8 cellular contexts compared by ENCODE assay signal in genomic region chr11:57288771-57289579, GRCh38. TPM values are rescaled to one million over a fixed set of nuclear protein-coding genes. Genes with fewer than 3 reads are reported as not detected.
A peak's percentile ranks its signal among the peaks of the same experiment; 100 is the strongest.
DNase-seq lines count a peak whose midpoint lies in the region; ATAC-seq and TF ChIP-seq lines count a peak whose summit lies in the region.
"Had no signal": no experiment of that assay in that cellular context is flagged by ENCODE, and none has a peak within 500 bp of the region (broad histone marks: within the 10 kb centered on the region; RNA-seq: fewer than 3 reads in every experiment).

No MANE protein-coding gene starts in this region.

- H3K36me3 ChIP-seq in H7 (replicated peaks; ENCODE audit: control insufficient read depth, insufficient read depth, low read length) (no peaks in the 10 kb centered on the region), sigmoid colon (no peaks in the 10 kb centered on the region)
- H3K36me3 ChIP-seq in CD8-positive, alpha-beta memory T cell (ENCODE audit: insufficient read depth, low read length): no peaks in the 10 kb centered on the region

- H3K4me1 Mint-ChIP-seq in CD8-positive, alpha-beta memory T cell: no peaks in the 10 kb centered on the region

- intact Hi-C loops in sciatic nerve (cut with DNase I): no loop called here
- intact Hi-C loops in sigmoid colon (cut with DNase I): no loop called here

- TF ChIP-seq EP300 in sigmoid colon (IDR thresholded peaks at IDR 0.05): no peak

- DNase-seq in H7: peak; percentile 43
- DNase-seq in NCI-H748 treated with DMSO at 0.1 percent for 48 hours (lab: John Stamatoyannopoulos, UW): peak; percentile 21
- DNase-seq in fibroblast of pulmonary artery (ENCODE audit: low read depth): peak; percentile 79
- DNase-seq in sciatic nerve (ENCODE audit: low spot score): no peak
- DNase-seq in CD8-positive, alpha-beta memory T cell: no peak
- no peak for DNase-seq in medulla oblongata (ENCODE audit: extremely low spot score)
- DNase-seq in sigmoid colon: no peak

- H3K27me3 ChIP-seq in H7 (ENCODE audit: control insufficient read depth, insufficient read depth, low read length) (no peaks in the 10 kb centered on the region), sigmoid colon (no peaks in the 10 kb centered on the region)
- no peaks in the 10 kb centered on the region for H3K27me3 ChIP-seq in CD8-positive, alpha-beta memory T cell (ENCODE audit: insufficient read depth, low read length, poor library complexity, severe bottlenecking)

- TF ChIP-seq CTCF in fibroblast of pulmonary artery (IDR thresholded peaks at IDR 0.05; ENCODE audit: low read length, missing control alignments) (no peak), sigmoid colon (IDR thresholded peaks at IDR 0.05) (no peak)

- no peak overlapping the region for H3K4me3 ChIP-seq in H7 (ENCODE audit: insufficient read depth, low read depth, low read length)
- H3K4me3 ChIP-seq in fibroblast of pulmonary artery (replicated peaks; ENCODE audit: low read depth, low read length): no peak overlapping the region
- H3K4me3 ChIP-seq in CD8-positive, alpha-beta memory T cell (ENCODE audit: low read length): no peak overlapping the region
- no peak overlapping the region for H3K4me3 ChIP-seq in sigmoid colon

- no peaks in the 10 kb centered on the region for H3K4me1 ChIP-seq in CD8-positive, alpha-beta memory T cell (ENCODE audit: insufficient read depth, low read length)
- H3K4me1 ChIP-seq in sigmoid colon: peaks cover 0 to 6% (median 0%) of the 10 kb centered on the region in 4 donors

- no peak overlapping the region for H3K27ac ChIP-seq in CD8-positive, alpha-beta memory T cell (ENCODE audit: low read depth, low read length)
- H3K27ac ChIP-seq in sigmoid colon: no peak overlapping the region

- POLR2A ChIA-PET in CD8-positive, alpha-beta memory T cell (lab: Charles Lee): no interaction called here

- H3K9me3 ChIP-seq in CD8-positive, alpha-beta memory T cell (ENCODE audit: low read length): no peaks in the 10 kb centered on the region
- no peaks in the 10 kb centered on the region for H3K9me3 ChIP-seq in sigmoid colon

- H3K4me3 Mint-ChIP-seq in CD8-positive, alpha-beta memory T cell: no peak overlapping the region

- no peaks in the 10 kb centered on the region for H3K36me3 Mint-ChIP-seq in CD8-positive, alpha-beta memory T cell

- peak; percentile 33 for ATAC-seq in sciatic nerve

- no peaks in the 10 kb centered on the region for H3K9me3 Mint-ChIP-seq in CD8-positive, alpha-beta memory T cell

- CTCF ChIA-PET in CD8-positive, alpha-beta memory T cell (lab: Charles Lee): interaction anchor here (0.9 kb wide), 1 partner anchor 12 kb away, joined by 3 read pairs; no protein-coding TSS in a partner anchor

- H3K27ac Mint-ChIP-seq in CD8-positive, alpha-beta memory T cell: no peak overlapping the region

- WGBS in sigmoid colon, 2 donors: 5 to 19% methylated on average over 11 of the region's 11 CpGs

- H3K27me3 Mint-ChIP-seq in CD8-positive, alpha-beta memory T cell: peaks cover 19 to 36% of the 10 kb centered on the region in 2 donors

- no peak for TF ChIP-seq POLR2A in sigmoid colon (IDR thresholded peaks at IDR 0.05)

RNA-seq across cellular contexts. Expression of gene TNKS1BP1, which starts 35.8 kb away (rescaled TPM):
- total RNA-seq in H7 (2014; rRNA removed; shearing (Covaris generic)): 38.3 and 48.5 TPM in 2 replicates
- total RNA-seq in sciatic nerve (178 TPM), sigmoid colon (10 to 100 TPM; 26.4 to 51.2 (median 37.8) TPM)
- total RNA-seq in CD8-positive, alpha-beta memory T cell: 1 to 10 TPM; 8.7 to 9.6 TPM
- polyA plus RNA-seq in CD8-positive, alpha-beta memory T cell: 3.0 TPM
- 100 to 1,000 TPM in 1 of 3 donors, 10 to 100 TPM in 2; 43.8 to 133 (median 68.4) TPM for polyA plus RNA-seq in sigmoid colon

RNA-seq across cellular contexts. Expression of gene SSRP1, which starts 46.7 kb away (rescaled TPM):
- total RNA-seq in H7 (2014; rRNA removed; shearing (Covaris generic)): 158 and 173 TPM in 2 replicates
- 54.9 TPM for total RNA-seq in sciatic nerve
- total RNA-seq in CD8-positive, alpha-beta memory T cell: 100 to 1,000 TPM; 308 to 314 TPM
- 44.5 TPM for polyA plus RNA-seq in CD8-positive, alpha-beta memory T cell
- 10 to 100 TPM; 51.4 to 61.1 (median 56.5) TPM for total RNA-seq in sigmoid colon
- polyA plus RNA-seq in sigmoid colon: 10 to 100 TPM; 30.5 to 91.3 (median 39.6) TPM

RNA-seq across cellular contexts. Expression of gene P2RX3, which starts 49.2 kb away (rescaled TPM):
- total RNA-seq in H7 (2014; rRNA removed; shearing (Covaris generic)): not detected in 2 replicates
- total RNA-seq in sciatic nerve (not detected), sigmoid colon (under 1 TPM in 1 of 4 donors, not detected in 3; 0.36 TPM)
- total RNA-seq in CD8-positive, alpha-beta memory T cell: not detected
- polyA plus RNA-seq in CD8-positive, alpha-beta memory T cell: not detected
- under 1 TPM in 1 of 3 donors, not detected in 2; 0.07 TPM for polyA plus RNA-seq in sigmoid colon
- total RNA-seq: HT-29 had no signal

RNA-seq across cellular contexts. Expression of gene APLNR, which starts 51.9 kb away (rescaled TPM):
- total RNA-seq in H7 (2014; rRNA removed; shearing (Covaris generic)): 1.4 and 3.4 TPM in 2 replicates
- 12.7 TPM for total RNA-seq in sciatic nerve
- total RNA-seq in CD8-positive, alpha-beta memory T cell: not detected
- not detected for polyA plus RNA-seq in CD8-positive, alpha-beta memory T cell
- 1 to 10 TPM in 1 of 4 donors, under 1 TPM in 3; 0.54 to 1.8 (median 0.77) TPM for total RNA-seq in sigmoid colon
- 1 to 10 TPM in 1 of 3 donors, under 1 TPM in 2; under 0.01 to 2.6 (median 0.46) TPM for polyA plus RNA-seq in sigmoid colon
- total RNA-seq: HT-29 had no signal

Comparison
In these comparisons a context has a peak if more than half of its experiments do, and no peak if none do; other contexts are left out.
1. DNase-seq: peak in H7 (single experiment), NCI-H748 treated with DMSO at 0.1 percent for 48 hours (single experiment) and fibroblast of pulmonary artery (single experiment); none in sciatic nerve (single experiment), CD8-positive, alpha-beta memory T cell (0 of 5), medulla oblongata (single experiment) and sigmoid colon (single experiment).